Comparison of ENCODE assay signal across 1 cellular context in genomic region chr22:42301072-42301741, GRCh38.
TF ChIP-seq lines count a peak whose summit lies in the region.

No MANE protein-coding gene starts in this region.

TF ChIP-seq in HCT116, 20 proteins besides CTCF, POLR2A, EP300 and RAD21 (continued from another document):
- no peak for TF ChIP-seq REST (IDR thresholded peaks at IDR 0.05; ENCODE audit: low read depth)
- TF ChIP-seq ELF1 (IDR thresholded peaks at IDR 0.05; ENCODE audit: borderline replicate concordance, low read depth): no peak
- TF ChIP-seq ATF3 (IDR thresholded peaks at IDR 0.05): no peak
- no peak for TF ChIP-seq JUND (IDR thresholded peaks at IDR 0.05)
- no peak for TF ChIP-seq POLR2AphosphoS5 (IDR thresholded peaks at IDR 0.05; ENCODE audit: low read depth, low read length)
- TF ChIP-seq ZBTB33 (IDR thresholded peaks at IDR 0.05; ENCODE audit: extremely low read depth, insufficient replicate concordance, low read length): no peak
- TF ChIP-seq SIN3A (IDR thresholded peaks at IDR 0.05; ENCODE audit: low read depth): no peak
- TF ChIP-seq EGR1 (IDR thresholded peaks at IDR 0.05; ENCODE audit: low read depth): no peak
- TF ChIP-seq CBX3 (IDR thresholded peaks at IDR 0.05; ENCODE audit: low read depth): no peak
- TF ChIP-seq MAX (IDR thresholded peaks at IDR 0.05): no peak
- TF ChIP-seq YY1 (IDR thresholded peaks at IDR 0.05; ENCODE audit: extremely low read depth, insufficient replicate concordance, low read depth, low read length): no peak
